9 cellular contexts compared by ENCODE assay signal in the genomic region with DNA sequence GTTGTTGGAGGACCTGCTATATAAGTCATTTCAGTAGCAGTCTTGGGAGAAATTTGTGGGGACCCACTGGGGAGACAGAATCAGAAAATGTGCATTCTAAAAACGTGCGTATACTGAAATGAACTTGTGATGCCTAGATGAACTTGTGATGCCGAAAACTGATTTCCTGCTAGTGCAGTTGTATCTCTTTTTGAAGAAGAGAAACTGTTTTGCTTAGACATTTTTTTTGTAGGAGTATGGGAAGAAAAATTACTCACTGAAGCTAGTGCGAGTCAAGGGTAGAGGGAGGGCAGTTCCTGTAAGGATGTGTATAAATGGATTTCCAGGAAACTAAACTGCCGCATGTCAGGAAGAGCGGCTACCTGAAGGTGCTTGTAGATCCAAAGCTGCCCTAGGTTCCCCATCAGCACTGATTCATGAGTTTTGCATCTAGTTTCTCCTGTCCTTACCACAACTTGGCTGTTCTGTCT. TPM values are rescaled to one million over a fixed set of nuclear protein-coding genes. Genes with fewer than 3 reads are reported as not detected.
DNase-seq lines count a peak whose midpoint lies in the region; ATAC-seq and TF ChIP-seq lines count a peak whose summit lies in the region.
"Had no signal": no experiment of that assay in that cellular context is flagged by ENCODE, and none has a peak within 500 bp of the region (broad histone marks: within the 10 kb centered on the region; RNA-seq: fewer than 3 reads in every experiment).

No MANE protein-coding gene starts in this region.

- no peak for TF ChIP-seq CTCF in esophagus muscularis mucosa (IDR thresholded peaks at IDR 0.05)

- TF ChIP-seq EP300 in esophagus muscularis mucosa (IDR thresholded peaks at IDR 0.05), result no peak

- ATAC-seq in activated CD4-positive, alpha-beta T cell treated with anti-CD3 and anti-CD28 coated beads for 36 hours, result peak; percentile 75
- ATAC-seq in SK-N-SH treated with all-trans-retinoic acid at 6 μM for 48 hours, result no peak
- ATAC-seq in stimulated activated naive CD8-positive, alpha-beta T cell treated with anti-CD3 and anti-CD28 coated beads, Interleukin-15, Interleukin-2, amounts not matched to agents 100 U/mL and 50 U/mL, for 24 hours, result peak; percentile 23

- POLR2A ChIA-PET in activated CD4-positive, alpha-beta T cell treated with anti-CD3 and anti-CD28 coated beads for 36 hours (lab: Charles Lee), result interaction anchor here (0.7 to 1.7 kb wide), 2 partner anchors 48 to 286 kb away, joined by 3 to 10 read pairs; no protein-coding TSS in a partner anchor

- peaks cover 49% of the 10 kb centered on the region for H3K36me3 Mint-ChIP-seq in activated CD4-positive, alpha-beta T cell treated with anti-CD3 and anti-CD28 coated beads for 36 hours (ENCODE audit: low read depth)

- no peaks in the 10 kb centered on the region for H3K9me3 Mint-ChIP-seq in activated CD4-positive, alpha-beta T cell treated with anti-CD3 and anti-CD28 coated beads for 36 hours (ENCODE audit: low read depth)

- H3K4me1 Mint-ChIP-seq in activated CD4-positive, alpha-beta T cell treated with anti-CD3 and anti-CD28 coated beads for 36 hours, result peaks cover 32% of the 10 kb centered on the region

- peak overlapping the region; percentile 54 for H3K4me3 Mint-ChIP-seq in activated CD4-positive, alpha-beta T cell treated with anti-CD3 and anti-CD28 coated beads for 36 hours

- peak overlapping the region; percentile 68 for H3K27ac Mint-ChIP-seq in activated CD4-positive, alpha-beta T cell treated with anti-CD3 and anti-CD28 coated beads for 36 hours

- H3K27me3 ChIP-seq in esophagus muscularis mucosa, result no peaks in the 10 kb centered on the region

- peak overlapping the region; percentile 28 to 60 (median 47) for H3K27ac ChIP-seq in esophagus muscularis mucosa (replicated peaks in 1 of 4)

- no peaks in the 10 kb centered on the region for H3K27me3 Mint-ChIP-seq in activated CD4-positive, alpha-beta T cell treated with anti-CD3 and anti-CD28 coated beads for 36 hours

- H3K9me3 ChIP-seq in esophagus muscularis mucosa, result no peaks in the 10 kb centered on the region

- peak; percentile 46 for DNase-seq in activated CD4-positive, alpha-beta T cell treated with anti-CD3 and anti-CD28 coated beads for 36 hours
- DNase-seq in activated CD4-positive, alpha-beta T cell treated with anti-CD3 and anti-CD28 coated beads, Interleukin-2, amount 50 U/mL, for 1 hour, result no peak
- DNase-seq in esophagus muscularis mucosa (ENCODE audit: extremely low spot score), result no peak
- no peak for DNase-seq in stimulated activated naive CD8-positive, alpha-beta T cell treated with anti-CD3 and anti-CD28 coated beads, Interleukin-15, Interleukin-2, amounts not matched to agents 100 U/mL and 50 U/mL, for 24 hours
- no peak for DNase-seq in EL
- no peak for DNase-seq in erythroblast (lab: John Stamatoyannopoulos, UW)
- no peak for DNase-seq in globus pallidus (ENCODE audit: low spot score)
- DNase-seq: effector CD8-positive, alpha-beta T cell had no signal

- H3K4me1 ChIP-seq in esophagus muscularis mucosa, result peaks cover 0 to 19% (median 10%) of the 10 kb centered on the region in 4 donors

- CTCF ChIA-PET in activated CD4-positive, alpha-beta T cell treated with anti-CD3 and anti-CD28 coated beads for 36 hours (lab: Charles Lee), result no interaction called here

- H3K36me3 ChIP-seq in esophagus muscularis mucosa, result no peaks in the 10 kb centered on the region

- intact Hi-C loops in activated CD4-positive, alpha-beta T cell treated with anti-CD3 and anti-CD28 coated beads for 36 hours (cut with DNase I, micrococcal nuclease), result loop anchor here (1.0 to 5.0 kb wide), 2 partner anchors 20 to 34 kb away; no protein-coding TSS in a partner anchor
- intact Hi-C loops in esophagus muscularis mucosa (cut with DNase I), result no loop called here

- H3K4me3 ChIP-seq in esophagus muscularis mucosa, result peak overlapping the region in 3 of 4 donors; percentile 1 to 27 (median 24)

- TF ChIP-seq POLR2A in esophagus muscularis mucosa (IDR thresholded peaks at IDR 0.05; ENCODE audit: low read depth), result no peak
- no peak for TF ChIP-seq POLR2A in erythroblast (IDR thresholded peaks at IDR 0.05; ENCODE audit: low read length)

- WGBS in esophagus muscularis mucosa, result 54% methylated on average over 6 of the region's 6 CpGs

TF ChIP-seq in SK-N-SH treated with all-trans-retinoic acid at 6 μM for 48 hours, 23 proteins besides CTCF, POLR2A, EP300 and RAD21:
- TF ChIP-seq, protein P1, sequence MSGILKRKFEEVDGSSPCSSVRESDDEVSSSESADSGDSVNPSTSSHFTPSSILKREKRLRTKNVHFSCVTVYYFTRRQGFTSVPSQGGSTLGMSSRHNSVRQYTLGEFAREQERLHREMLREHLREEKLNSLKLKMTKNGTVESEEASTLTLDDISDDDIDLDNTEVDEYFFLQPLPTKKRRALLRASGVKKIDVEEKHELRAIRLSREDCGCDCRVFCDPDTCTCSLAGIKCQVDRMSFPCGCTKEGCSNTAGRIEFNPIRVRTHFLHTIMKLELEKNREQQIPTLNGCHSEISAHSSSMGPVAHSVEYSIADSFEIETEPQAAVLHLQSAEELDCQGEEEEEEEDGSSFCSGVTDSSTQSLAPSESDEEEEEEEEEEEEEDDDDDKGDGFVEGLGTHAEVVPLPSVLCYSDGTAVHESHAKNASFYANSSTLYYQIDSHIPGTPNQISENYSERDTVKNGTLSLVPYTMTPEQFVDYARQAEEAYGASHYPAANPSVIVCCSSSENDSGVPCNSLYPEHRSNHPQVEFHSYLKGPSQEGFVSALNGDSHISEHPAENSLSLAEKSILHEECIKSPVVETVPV (CRISPR knock-in tag; IDR thresholded peaks at IDR 0.05), result no peak
- no peak for TF ChIP-seq ZFP30 (CRISPR knock-in tag; IDR thresholded peaks at IDR 0.05)
- TF ChIP-seq, protein P2, sequence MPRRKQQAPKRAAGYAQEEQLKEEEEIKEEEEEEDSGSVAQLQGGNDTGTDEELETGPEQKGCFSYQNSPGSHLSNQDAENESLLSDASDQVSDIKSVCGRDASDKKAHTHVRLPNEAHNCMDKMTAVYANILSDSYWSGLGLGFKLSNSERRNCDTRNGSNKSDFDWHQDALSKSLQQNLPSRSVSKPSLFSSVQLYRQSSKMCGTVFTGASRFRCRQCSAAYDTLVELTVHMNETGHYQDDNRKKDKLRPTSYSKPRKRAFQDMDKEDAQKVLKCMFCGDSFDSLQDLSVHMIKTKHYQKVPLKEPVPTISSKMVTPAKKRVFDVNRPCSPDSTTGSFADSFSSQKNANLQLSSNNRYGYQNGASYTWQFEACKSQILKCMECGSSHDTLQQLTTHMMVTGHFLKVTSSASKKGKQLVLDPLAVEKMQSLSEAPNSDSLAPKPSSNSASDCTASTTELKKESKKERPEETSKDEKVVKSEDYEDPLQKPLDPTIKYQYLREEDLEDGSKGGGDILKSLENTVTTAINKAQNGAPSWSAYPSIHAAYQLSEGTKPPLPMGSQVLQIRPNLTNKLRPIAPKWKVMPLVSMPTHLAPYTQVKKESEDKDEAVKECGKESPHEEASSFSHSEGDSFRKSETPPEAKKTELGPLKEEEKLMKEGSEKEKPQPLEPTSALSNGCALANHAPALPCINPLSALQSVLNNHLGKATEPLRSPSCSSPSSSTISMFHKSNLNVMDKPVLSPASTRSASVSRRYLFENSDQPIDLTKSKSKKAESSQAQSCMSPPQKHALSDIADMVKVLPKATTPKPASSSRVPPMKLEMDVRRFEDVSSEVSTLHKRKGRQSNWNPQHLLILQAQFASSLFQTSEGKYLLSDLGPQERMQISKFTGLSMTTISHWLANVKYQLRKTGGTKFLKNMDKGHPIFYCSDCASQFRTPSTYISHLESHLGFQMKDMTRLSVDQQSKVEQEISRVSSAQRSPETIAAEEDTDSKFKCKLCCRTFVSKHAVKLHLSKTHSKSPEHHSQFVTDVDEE (CRISPR knock-in tag; IDR thresholded peaks at IDR 0.05), result no peak
- TF ChIP-seq ZFP3 (CRISPR knock-in tag; IDR thresholded peaks at IDR 0.05), result 0 out of 2 replicates have a peak, but pooled peaks have one; percentile 24
- TF ChIP-seq SNAI2 (CRISPR knock-in tag; IDR thresholded peaks at IDR 0.05), result no peak
- TF ChIP-seq, protein P3, sequence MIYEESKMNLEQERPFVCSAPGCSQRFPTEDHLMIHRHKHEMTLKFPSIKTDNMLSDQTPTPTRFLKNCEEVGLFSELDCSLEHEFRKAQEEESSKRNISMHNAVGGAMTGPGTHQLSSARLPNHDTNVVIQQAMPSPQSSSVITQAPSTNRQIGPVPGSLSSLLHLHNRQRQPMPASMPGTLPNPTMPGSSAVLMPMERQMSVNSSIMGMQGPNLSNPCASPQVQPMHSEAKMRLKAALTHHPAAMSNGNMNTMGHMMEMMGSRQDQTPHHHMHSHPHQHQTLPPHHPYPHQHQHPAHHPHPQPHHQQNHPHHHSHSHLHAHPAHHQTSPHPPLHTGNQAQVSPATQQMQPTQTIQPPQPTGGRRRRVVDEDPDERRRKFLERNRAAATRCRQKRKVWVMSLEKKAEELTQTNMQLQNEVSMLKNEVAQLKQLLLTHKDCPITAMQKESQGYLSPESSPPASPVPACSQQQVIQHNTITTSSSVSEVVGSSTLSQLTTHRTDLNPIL (CRISPR knock-in tag; IDR thresholded peaks at IDR 0.05; ENCODE audit: low read depth), result no peak
- no peak for TF ChIP-seq ESRRG (CRISPR knock-in tag; IDR thresholded peaks at IDR 0.05)
- no peak for TF ChIP-seq RARB (CRISPR knock-in tag; IDR thresholded peaks at IDR 0.05)
- TF ChIP-seq PPARA (CRISPR knock-in tag; IDR thresholded peaks at IDR 0.05; ENCODE audit: borderline replicate concordance), result no peak

RNA-seq across cellular contexts. Expression of a gene that starts 25.4 kb away (rescaled TPM):
- total RNA-seq in activated CD4-positive, alpha-beta T cell treated with anti-CD3 and anti-CD28 coated beads for 36 hours, result 10 to 100 TPM; 30.2 to 42.3 TPM
- total RNA-seq in esophagus muscularis mucosa, result 10 to 100 TPM in 1 of 4 donors, 1 to 10 TPM in 3; 7.2 to 22.9 (median 7.6) TPM
